ENCODE assay signal across 2 cellular contexts in the genomic region with DNA sequence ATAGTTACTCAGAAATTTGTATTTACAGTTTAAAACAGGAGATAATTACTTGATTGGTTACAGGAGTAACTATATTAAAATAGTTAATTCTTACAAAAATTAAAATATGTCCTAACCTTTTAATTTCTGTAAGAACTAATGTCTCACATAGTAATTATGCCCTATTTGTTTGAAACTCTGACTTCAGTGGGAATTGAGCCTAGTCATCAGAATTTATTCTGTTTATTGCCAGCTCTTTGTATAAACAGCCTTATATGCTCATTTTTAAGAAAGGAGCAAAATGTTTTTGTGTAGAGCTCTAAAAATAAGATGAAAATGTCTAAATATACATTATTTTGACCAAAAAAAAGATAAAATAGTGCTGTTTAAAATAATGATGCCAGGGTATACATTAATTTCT.
TF ChIP-seq lines count a peak whose summit lies in the region.

No MANE protein-coding gene starts in this region.

TF ChIP-seq in HepG2, 621 proteins besides CTCF, POLR2A, EP300 and RAD21:
- no peak for TF ChIP-seq ZNF772 (CRISPR knock-in tag; IDR thresholded peaks at IDR 0.05)
- TF ChIP-seq MAFK (conservative IDR thresholded peaks at IDR 0.05 in 1 of 2, IDR thresholded peaks at IDR 0.05 in 1 of 2; ENCODE audit: low read length in 2 of 2) = peak; percentile 70 to 87
- TF ChIP-seq MAFF (IDR thresholded peaks at IDR 0.05; ENCODE audit: low read depth, low read length) = peak; percentile 79

TF ChIP-seq in K562, 482 proteins besides CTCF, POLR2A, EP300 and RAD21:
- TF ChIP-seq GATAD2B (IDR thresholded peaks at IDR 0.05; ENCODE audit: borderline replicate concordance) = no peak
- peak; percentile 66 for TF ChIP-seq ZNF316 (IDR thresholded peaks at IDR 0.05)
- peak; percentile 19; the same call in 1 of the 2 replicates for TF ChIP-seq MAFK (IDR thresholded peaks at IDR 0.05; ENCODE audit: low read length)
- TF ChIP-seq MAFF (IDR thresholded peaks at IDR 0.05; ENCODE audit: low read length) = peak; percentile 21; the same call in 1 of the 2 replicates
- TF ChIP-seq ZNF695 (CRISPR knock-in tag; IDR thresholded peaks at IDR 0.05) = no peak
- TF ChIP-seq ZNF274 (IDR thresholded peaks at IDR 0.05; ENCODE audit: borderline replicate concordance, low read depth, low read length) = no peak
